19 cellular contexts compared by ENCODE assay signal in genomic region chr9:93230601-93231000, GRCh38. TPM values are rescaled to one million over a fixed set of nuclear protein-coding genes. Genes with fewer than 3 reads are reported as not detected.
A peak's percentile ranks its signal among the peaks of the same experiment; 100 is the strongest.
DNase-seq lines count a peak whose midpoint lies in the region; FAIRE-seq and TF ChIP-seq lines count a peak whose summit lies in the region.
"Had no signal": no experiment of that assay in that cellular context is flagged by ENCODE, and none has a peak within 500 bp of the region (broad histone marks: within the 10 kb centered on the region; RNA-seq: fewer than 3 reads in every experiment).

No MANE protein-coding gene starts in this region.

- H3K27me3 ChIP-seq in hepatocyte (no peaks in the 10 kb centered on the region), mucosa of stomach (ENCODE audit: control insufficient read depth, insufficient read depth, low read length) (no peaks in the 10 kb centered on the region), stomach (no peaks in the 10 kb centered on the region)

- H3K27ac ChIP-seq in VCaP (peak overlapping the region; percentile 22), hepatocyte (no peak overlapping the region), stomach (peak overlapping the region in 3 of 5 donors; percentile 58 to 65 (median 63)), kidney (ENCODE audit: low read depth in 2 of 2, low read length in 2 of 2) (no peak overlapping the region)

- TF ChIP-seq CTCF in VCaP (conservative IDR thresholded peaks at IDR 0.05) (no peak), hepatocyte (IDR thresholded peaks at IDR 0.05; ENCODE audit: poor library complexity) (no peak), stomach (IDR thresholded peaks at IDR 0.05) (no peak), kidney (IDR thresholded peaks at IDR 0.05; ENCODE audit: borderline replicate concordance, extremely low read depth, insufficient read depth) (no peak)

- intact Hi-C loops in stomach (cut with DNase I; ENCODE audit: low total_unique reads): no loop called here
- intact Hi-C loops in kidney (cut with DNase I): no loop called here

- no peak for FAIRE-seq in kidney (lab: Jason Lieb, UNC)
- FAIRE-seq: GM18507, H1 had no signal

- H3K4me2 ChIP-seq in hepatocyte: no peak overlapping the region

- DNase-seq in hepatocyte (ENCODE audit: low spot score): peak; percentile 33
- DNase-seq in stomach: no peak
- no peak for DNase-seq in NCI-H69 (lab: John Stamatoyannopoulos, UW)
- no peak for DNase-seq in kidney
- DNase-seq in NCI-H128 (lab: John Stamatoyannopoulos, UW; ENCODE audit: unreplicated experiment): no peak
- DNase-seq: CD8-positive, alpha-beta T cell; DMS53; Karpas-422; NCI-H1417; NCI-H1694 treated with DMSO at 0.1 percent for 48 hours; NCI-H2081 treated with DMSO at 0.1 percent for 48 hours; NCI-H2171 treated with DMSO at 0.1 percent for 48 hours; NCI-H524 treated with DMSO at 0.1 percent for 48 hours; OCI-M1 had no signal

- no peaks in the 10 kb centered on the region for H3K9me2 ChIP-seq in hepatocyte (replicated peaks; ENCODE audit: insufficient read depth)

- TF ChIP-seq POLR2A in stomach (IDR thresholded peaks at IDR 0.05): no peak

- H2AFZ ChIP-seq in hepatocyte: no peak overlapping the region

- H3K9me3 ChIP-seq in hepatocyte (ENCODE audit: low read depth): no peaks in the 10 kb centered on the region
- H3K9me3 ChIP-seq in mucosa of stomach (ENCODE audit: control insufficient read depth, low read length): no peaks in the 10 kb centered on the region
- no peaks in the 10 kb centered on the region for H3K9me3 ChIP-seq in stomach
- H3K9me3 ChIP-seq in kidney (ENCODE audit: control insufficient read depth in 1 of 2, low read length in 2 of 2): no peaks in the 10 kb centered on the region

- H4K20me1 ChIP-seq in hepatocyte (ENCODE audit: insufficient read depth, poor library complexity, severe bottlenecking): no peaks in the 10 kb centered on the region

- TF ChIP-seq EP300 in stomach (IDR thresholded peaks at IDR 0.05): no peak

- peaks cover 2% of the 10 kb centered on the region for H3K4me1 ChIP-seq in hepatocyte (ENCODE audit: insufficient read depth)
- peaks cover 47% of the 10 kb centered on the region for H3K4me1 ChIP-seq in mucosa of stomach (ENCODE audit: control insufficient read depth, insufficient read depth, low read length)
- H3K4me1 ChIP-seq in stomach: peaks cover 17 to 79% (median 42%) of the 10 kb centered on the region in 4 donors
- H3K4me1 ChIP-seq in kidney (ENCODE audit: control insufficient read depth in 1 of 2, insufficient read depth in 1 of 2, low read depth in 1 of 2, low read length in 2 of 2): no peaks in the 10 kb centered on the region

- H3K36me3 ChIP-seq in hepatocyte (replicated peaks; ENCODE audit: insufficient read depth, low read depth) (no peaks in the 10 kb centered on the region), mucosa of stomach (ENCODE audit: control insufficient read depth, insufficient read depth, low read length) (no peaks in the 10 kb centered on the region), stomach (no peaks in the 10 kb centered on the region), kidney (ENCODE audit: control insufficient read depth in 1 of 2, insufficient read depth in 2 of 2, low read length in 2 of 2) (no peaks in the 10 kb centered on the region)

- no peaks in the 10 kb centered on the region for H3K79me2 ChIP-seq in hepatocyte

- 77% methylated on average over 15 of the region's 15 CpGs for WGBS in hepatocyte (ENCODE audit: low lambda C conversion rate, missing lambda C conversion rate)
- 50 to 86% (median 62%) methylated on average over 8 to 15 of the region's 15 CpGs for WGBS in stomach, 5 donors

- H3K9ac ChIP-seq in mucosa of stomach (ENCODE audit: low read length) (peak overlapping the region; percentile 24), kidney (ENCODE audit: low read length in 2 of 2) (no peak overlapping the region)

- H3K4me3 ChIP-seq in hepatocyte: no peak overlapping the region
- H3K4me3 ChIP-seq in mucosa of stomach (ENCODE audit: low read length): no peak overlapping the region
- H3K4me3 ChIP-seq in stomach: no peak overlapping the region
- no peak overlapping the region for H3K4me3 ChIP-seq in kidney (ENCODE audit: low read length in 2 of 2)

RNA-seq across cellular contexts. Expression of gene WNK2, which starts 46.7 kb away (rescaled TPM):
- total RNA-seq in hepatocyte (6.2 and 8.9 TPM in 2 replicates), stomach (100 to 1,000 TPM in 2 of 5 donors, 10 to 100 TPM in 2, 1 to 10 TPM in 1; 1.2 to 700 (median 33.5) TPM), kidney (4.8 TPM)
- polyA plus RNA-seq in hepatocyte (13.5 and 19.9 TPM in 2 replicates), stomach (10 to 100 TPM in 1 of 3 donors, 1 to 10 TPM in 2; 2.9 to 13.8 (median 8.8) TPM), kidney (ENCODE audit: insufficient read depth, low read depth, low replicate concordance) (1.5 TPM)
- polyA plus RNA-seq: BJ had no signal

Comparison
In these comparisons a context has a peak if more than half of its experiments do, and no peak if none do; other contexts are left out.
1. H3K27ac ChIP-seq: peak in VCaP (single experiment) and stomach (3 of 5); none in hepatocyte (single experiment) and kidney (0 of 2).